In the genomic region with DNA sequence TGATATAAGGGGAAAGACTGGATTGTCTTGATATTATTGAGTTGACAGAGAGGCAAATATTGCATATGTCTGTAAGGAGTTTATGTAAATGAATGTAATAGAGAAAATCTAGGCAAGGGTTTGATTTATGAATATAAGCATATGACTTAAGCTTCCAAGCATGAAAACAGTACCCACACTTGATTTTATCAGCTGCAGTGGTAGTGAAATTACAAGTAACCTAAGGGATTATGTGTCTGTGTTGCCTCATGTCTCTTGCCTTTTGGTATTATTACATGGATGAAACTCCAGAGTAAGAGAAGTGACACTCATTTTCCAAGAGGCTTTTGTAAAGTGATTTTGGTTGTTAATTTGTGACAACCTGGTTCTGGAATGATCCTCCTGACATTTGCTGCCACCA, we compare ENCODE assay signal across 1 cellular context.
TF ChIP-seq lines count a peak whose summit lies in the region.

No MANE protein-coding gene starts in this region.

TF ChIP-seq in SK-N-SH, 30 proteins besides CTCF, POLR2A, EP300 and RAD21 (continued from another document):
- TF ChIP-seq RCOR1 (IDR thresholded peaks at IDR 0.05; ENCODE audit: low read length): no peak
- TF ChIP-seq POLR2AphosphoS5 (IDR thresholded peaks at IDR 0.05; ENCODE audit: low read depth, low read length): no peak
- TF ChIP-seq EZH2phosphoT487 (IDR thresholded peaks at IDR 0.05; ENCODE audit: borderline replicate concordance, low read depth): no peak
- TF ChIP-seq, protein P1, sequence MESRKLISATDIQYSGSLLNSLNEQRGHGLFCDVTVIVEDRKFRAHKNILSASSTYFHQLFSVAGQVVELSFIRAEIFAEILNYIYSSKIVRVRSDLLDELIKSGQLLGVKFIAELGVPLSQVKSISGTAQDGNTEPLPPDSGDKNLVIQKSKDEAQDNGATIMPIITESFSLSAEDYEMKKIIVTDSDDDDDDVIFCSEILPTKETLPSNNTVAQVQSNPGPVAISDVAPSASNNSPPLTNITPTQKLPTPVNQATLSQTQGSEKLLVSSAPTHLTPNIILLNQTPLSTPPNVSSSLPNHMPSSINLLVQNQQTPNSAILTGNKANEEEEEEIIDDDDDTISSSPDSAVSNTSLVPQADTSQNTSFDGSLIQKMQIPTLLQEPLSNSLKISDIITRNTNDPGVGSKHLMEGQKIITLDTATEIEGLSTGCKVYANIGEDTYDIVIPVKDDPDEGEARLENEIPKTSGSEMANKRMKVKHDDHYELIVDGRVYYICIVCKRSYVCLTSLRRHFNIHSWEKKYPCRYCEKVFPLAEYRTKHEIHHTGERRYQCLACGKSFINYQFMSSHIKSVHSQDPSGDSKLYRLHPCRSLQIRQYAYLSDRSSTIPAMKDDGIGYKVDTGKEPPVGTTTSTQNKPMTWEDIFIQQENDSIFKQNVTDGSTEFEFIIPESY (IDR thresholded peaks at IDR 0.05; ENCODE audit: borderline replicate concordance, low read depth): no peak
- no peak for TF ChIP-seq TEAD4 (IDR thresholded peaks at IDR 0.05; ENCODE audit: borderline replicate concordance, insufficient read depth)
- TF ChIP-seq, protein P2, sequence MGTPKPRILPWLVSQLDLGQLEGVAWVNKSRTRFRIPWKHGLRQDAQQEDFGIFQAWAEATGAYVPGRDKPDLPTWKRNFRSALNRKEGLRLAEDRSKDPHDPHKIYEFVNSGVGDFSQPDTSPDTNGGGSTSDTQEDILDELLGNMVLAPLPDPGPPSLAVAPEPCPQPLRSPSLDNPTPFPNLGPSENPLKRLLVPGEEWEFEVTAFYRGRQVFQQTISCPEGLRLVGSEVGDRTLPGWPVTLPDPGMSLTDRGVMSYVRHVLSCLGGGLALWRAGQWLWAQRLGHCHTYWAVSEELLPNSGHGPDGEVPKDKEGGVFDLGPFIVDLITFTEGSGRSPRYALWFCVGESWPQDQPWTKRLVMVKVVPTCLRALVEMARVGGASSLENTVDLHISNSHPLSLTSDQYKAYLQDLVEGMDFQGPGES (IDR thresholded peaks at IDR 0.05; ENCODE audit: low read depth, low read length): no peak
- TF ChIP-seq NFIC (IDR thresholded peaks at IDR 0.05; ENCODE audit: borderline replicate concordance): no peak
- TF ChIP-seq, protein P3, sequence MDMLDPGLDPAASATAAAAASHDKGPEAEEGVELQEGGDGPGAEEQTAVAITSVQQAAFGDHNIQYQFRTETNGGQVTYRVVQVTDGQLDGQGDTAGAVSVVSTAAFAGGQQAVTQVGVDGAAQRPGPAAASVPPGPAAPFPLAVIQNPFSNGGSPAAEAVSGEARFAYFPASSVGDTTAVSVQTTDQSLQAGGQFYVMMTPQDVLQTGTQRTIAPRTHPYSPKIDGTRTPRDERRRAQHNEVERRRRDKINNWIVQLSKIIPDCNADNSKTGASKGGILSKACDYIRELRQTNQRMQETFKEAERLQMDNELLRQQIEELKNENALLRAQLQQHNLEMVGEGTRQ (IDR thresholded peaks at IDR 0.05; ENCODE audit: borderline replicate concordance, low read depth, low read length): no peak
- no peak for TF ChIP-seq FOXM1 (IDR thresholded peaks at IDR 0.05; ENCODE audit: low read depth)
- TF ChIP-seq GATA2 (CRISPR knock-in tag; IDR thresholded peaks at IDR 0.05): no peak
- TF ChIP-seq RXRA (IDR thresholded peaks at IDR 0.05; ENCODE audit: borderline replicate concordance, low read depth): no peak
